ENCODE assay signal across 1 cellular context in the genomic region with DNA sequence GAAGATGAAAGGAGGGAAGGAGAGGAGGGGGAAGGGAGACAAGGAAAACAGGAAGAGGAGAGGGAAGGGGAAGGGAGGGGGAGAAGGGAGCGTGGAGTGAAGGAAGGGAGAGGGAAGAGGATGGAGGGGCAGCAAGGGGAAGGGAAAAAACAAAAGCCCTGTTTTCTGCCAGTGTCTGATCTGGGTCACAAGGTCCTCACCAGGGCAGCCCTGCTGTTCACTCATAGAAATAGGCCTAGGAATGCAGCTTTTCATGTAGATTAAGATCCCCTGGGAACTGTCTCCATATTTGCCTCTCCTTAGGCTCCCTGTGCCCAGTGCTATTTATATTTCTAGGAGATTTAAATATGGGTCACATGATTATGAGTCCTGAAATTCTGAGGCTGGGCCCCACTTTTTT.
TF ChIP-seq lines count a peak whose summit lies in the region.

No MANE protein-coding gene starts in this region.

TF ChIP-seq in endothelial cell of umbilical vein, 7 proteins besides CTCF, POLR2A, EP300 and RAD21 (continued from another document):
- TF ChIP-seq EZH2 (IDR thresholded peaks at IDR 0.05; ENCODE audit: borderline replicate concordance, low read depth, low read length, severe bottlenecking) (no peak), MYC (IDR thresholded peaks at IDR 0.05; ENCODE audit: low read depth, low read length) (no peak)
